Comparison of ENCODE assay signal across 15 cellular contexts in genomic region chr6:135575629-135576028, GRCh38.
A peak's percentile ranks its signal among the peaks of the same experiment; 100 is the strongest.
DNase-seq lines count a peak whose midpoint lies in the region; ATAC-seq and TF ChIP-seq lines count a peak whose summit lies in the region.
"Had no signal": no experiment of that assay in that cellular context is flagged by ENCODE, and none has a peak within 500 bp of the region (broad histone marks: within the 10 kb centered on the region; RNA-seq: fewer than 3 reads in every experiment).

No MANE protein-coding gene starts in this region.

- H3F3A ChIP-seq in SU-DHL-6 (ENCODE audit: insufficient read depth): 0 out of 2 replicates have a peak, but pooled peaks cover 3% of the 10 kb centered on the region

- H3K36me3 ChIP-seq in SU-DHL-6 (ENCODE audit: low read length): no peaks in the 10 kb centered on the region
- no peaks in the 10 kb centered on the region for H3K36me3 ChIP-seq in osteoblast (ENCODE audit: insufficient read depth, low read length)
- H3K36me3 ChIP-seq in upper lobe of left lung: no peaks in the 10 kb centered on the region
- H3K36me3 ChIP-seq in prostate gland: no peaks in the 10 kb centered on the region
- no peaks in the 10 kb centered on the region for H3K36me3 ChIP-seq in brain microvascular endothelial cell (replicated peaks)

- H3K27me3 ChIP-seq in SU-DHL-6 (ENCODE audit: low read length): no peaks in the 10 kb centered on the region
- no peaks in the 10 kb centered on the region for H3K27me3 ChIP-seq in osteoblast (ENCODE audit: insufficient read depth, low read length)
- no peaks in the 10 kb centered on the region for H3K27me3 ChIP-seq in upper lobe of left lung
- H3K27me3 ChIP-seq in prostate gland (replicated peaks; ENCODE audit: insufficient read depth): no peaks in the 10 kb centered on the region
- no peaks in the 10 kb centered on the region for H3K27me3 ChIP-seq in brain microvascular endothelial cell (replicated peaks)

- TF ChIP-seq EP300 in upper lobe of left lung (IDR thresholded peaks at IDR 0.05): no peak

- in situ Hi-C loops in brain microvascular endothelial cell (cut with HindIII; ENCODE audit: low pct_ligation_motif_present, low sequenced_read_pairs): no loop called here

- H3K27ac Mint-ChIP-seq in activated naive CD8-positive, alpha-beta T cell treated with anti-CD3 and anti-CD28 coated beads for 36 hours: peak overlapping the region; percentile 87
- no peak overlapping the region for H3K27ac Mint-ChIP-seq in activated naive CD8-positive, alpha-beta T cell treated with anti-CD3 and anti-CD28 coated beads, Interleukin-2, amount 50 U/mL, for 24 hours
- H3K27ac Mint-ChIP-seq: B cell; CD4-positive, alpha-beta T cell had no signal

- H3K4me2 ChIP-seq in SU-DHL-6 (ENCODE audit: low read depth, low read length, poor library complexity, severe bottlenecking) (no peak overlapping the region), osteoblast (ENCODE audit: insufficient read depth, low read length) (no peak overlapping the region)

- H3K4me1 ChIP-seq in osteoblast (ENCODE audit: insufficient read depth, low read length): peaks cover 17% of the 10 kb centered on the region
- no peaks in the 10 kb centered on the region for H3K4me1 ChIP-seq in upper lobe of left lung
- H3K4me1 ChIP-seq in prostate gland (replicated peaks): no peaks in the 10 kb centered on the region

- H3K27me3 Mint-ChIP-seq in activated naive CD8-positive, alpha-beta T cell treated with anti-CD3 and anti-CD28 coated beads for 36 hours: no peaks in the 10 kb centered on the region
- H3K27me3 Mint-ChIP-seq in activated naive CD8-positive, alpha-beta T cell treated with anti-CD3 and anti-CD28 coated beads, Interleukin-2, amount 50 U/mL, for 24 hours: no peaks in the 10 kb centered on the region
- H3K27me3 Mint-ChIP-seq: B cell; CD4-positive, alpha-beta T cell had no signal

- peaks cover 23% of the 10 kb centered on the region for H3K4me1 Mint-ChIP-seq in activated naive CD8-positive, alpha-beta T cell treated with anti-CD3 and anti-CD28 coated beads for 36 hours
- H3K4me1 Mint-ChIP-seq in activated naive CD8-positive, alpha-beta T cell treated with anti-CD3 and anti-CD28 coated beads, Interleukin-2, amount 50 U/mL, for 24 hours: peaks cover 33% of the 10 kb centered on the region

- H3K79me2 ChIP-seq in SU-DHL-6 (ENCODE audit: insufficient read depth, low read length) (no peaks in the 10 kb centered on the region), osteoblast (ENCODE audit: insufficient read depth, low read length) (no peaks in the 10 kb centered on the region)

- TF ChIP-seq CTCF in SU-DHL-6 (IDR thresholded peaks at IDR 0.05; ENCODE audit: insufficient read depth, low read length, poor library complexity, severe bottlenecking) (no peak), osteoblast (IDR thresholded peaks at IDR 0.05; ENCODE audit: extremely low read depth, low read depth, low read length) (no peak), upper lobe of left lung (IDR thresholded peaks at IDR 0.05) (no peak), prostate gland (IDR thresholded peaks at IDR 0.05) (no peak), brain microvascular endothelial cell (IDR thresholded peaks at IDR 0.05; ENCODE audit: low read depth, low read length, missing control alignments) (no peak)

- no peaks in the 10 kb centered on the region for H4K20me1 ChIP-seq in SU-DHL-6 (ENCODE audit: low read depth, low read length)
- no peaks in the 10 kb centered on the region for H4K20me1 ChIP-seq in osteoblast (ENCODE audit: insufficient read depth, low read length)

- H3K9me3 ChIP-seq in SU-DHL-6 (ENCODE audit: insufficient read depth, low read length) (no peaks in the 10 kb centered on the region), osteoblast (ENCODE audit: low read depth, low read length) (no peaks in the 10 kb centered on the region), upper lobe of left lung (no peaks in the 10 kb centered on the region), prostate gland (no peaks in the 10 kb centered on the region)

- no peak overlapping the region for H3K27ac ChIP-seq in SU-DHL-6 (ENCODE audit: low read depth, low read length)
- peak overlapping the region; percentile 40 for H3K27ac ChIP-seq in osteoblast (ENCODE audit: low read depth, low read length)
- H3K27ac ChIP-seq in upper lobe of left lung: no peak overlapping the region
- H3K27ac ChIP-seq in prostate gland: no peak overlapping the region
- H3K27ac ChIP-seq in brain microvascular endothelial cell: no peak overlapping the region
- H3K27ac ChIP-seq: HL-60 had no signal

- H3K4me3 Mint-ChIP-seq in activated naive CD8-positive, alpha-beta T cell treated with anti-CD3 and anti-CD28 coated beads for 36 hours: no peak overlapping the region
- no peak overlapping the region for H3K4me3 Mint-ChIP-seq in activated naive CD8-positive, alpha-beta T cell treated with anti-CD3 and anti-CD28 coated beads, Interleukin-2, amount 50 U/mL, for 24 hours
- H3K4me3 Mint-ChIP-seq: B cell; CD4-positive, alpha-beta T cell had no signal

- H3K4me3 ChIP-seq in SU-DHL-6 (ENCODE audit: insufficient read depth, low read length, poor library complexity, severe bottlenecking) (no peak overlapping the region), osteoblast (ENCODE audit: insufficient read depth, low read length) (no peak overlapping the region), upper lobe of left lung (no peak overlapping the region), prostate gland (no peak overlapping the region), brain microvascular endothelial cell (ENCODE audit: low read depth, low read length) (no peak overlapping the region)
- H3K4me3 ChIP-seq: GM23248 had no signal

- no peak overlapping the region for H3K9ac ChIP-seq in SU-DHL-6 (ENCODE audit: low read length)
- H3K9ac ChIP-seq: GM23248 had no signal

- no peak for ATAC-seq in activated naive CD8-positive, alpha-beta T cell treated with anti-CD3 and anti-CD28 coated beads, Interleukin-2, amount 50 U/mL, for 24 hours
- no peak for ATAC-seq in upper lobe of left lung (ENCODE audit: low FRiP score in 2 of 2)
- ATAC-seq: HCT116 had no signal

- peaks cover 16% of the 10 kb centered on the region for H3K36me3 Mint-ChIP-seq in activated naive CD8-positive, alpha-beta T cell treated with anti-CD3 and anti-CD28 coated beads for 36 hours
- peaks cover 1% of the 10 kb centered on the region for H3K36me3 Mint-ChIP-seq in activated naive CD8-positive, alpha-beta T cell treated with anti-CD3 and anti-CD28 coated beads, Interleukin-2, amount 50 U/mL, for 24 hours (ENCODE audit: low read depth)

- H2AFZ ChIP-seq in SU-DHL-6 (ENCODE audit: low read depth, low read length, severe bottlenecking) (peak overlapping the region; percentile 40), osteoblast (ENCODE audit: low read length) (no peak overlapping the region)
- H2AFZ ChIP-seq: GM23248 had no signal

- intact Hi-C loops in prostate gland (cut with DNase I): no loop called here

- WGBS in upper lobe of left lung, 2 donors: 83% methylated on average over 3 of the region's 3 CpGs
- WGBS in prostate gland: 87% methylated on average over 3 of the region's 3 CpGs

- peaks cover 3% of the 10 kb centered on the region for H3K9me3 Mint-ChIP-seq in activated naive CD8-positive, alpha-beta T cell treated with anti-CD3 and anti-CD28 coated beads for 36 hours
- no peaks in the 10 kb centered on the region for H3K9me3 Mint-ChIP-seq in activated naive CD8-positive, alpha-beta T cell treated with anti-CD3 and anti-CD28 coated beads, Interleukin-2, amount 50 U/mL, for 24 hours
- H3K9me3 Mint-ChIP-seq: CD4-positive, alpha-beta T cell had no signal

- no peaks in the 10 kb centered on the region for H3K9me2 ChIP-seq in SU-DHL-6 (replicated peaks; ENCODE audit: insufficient read depth, low read length)

- DNase-seq in activated naive CD8-positive, alpha-beta T cell treated with anti-CD3 and anti-CD28 coated beads for 36 hours: no peak
- no peak for DNase-seq in activated naive CD8-positive, alpha-beta T cell treated with anti-CD3 and anti-CD28 coated beads, Interleukin-2, amount 50 U/mL, for 24 hours
- DNase-seq in osteoblast (ENCODE audit: insufficient read length, low spot score, missing footprints) (no peak), upper lobe of left lung (no peak), prostate gland (ENCODE audit: low spot score) (no peak), brain microvascular endothelial cell (no peak)
- DNase-seq: C1 segment of cervical spinal cord; Calu3; CD4-positive, alpha-beta T cell; DMS 273 treated with DMSO at 0.1 percent for 48 hours had no signal

- TF ChIP-seq POLR2A in upper lobe of left lung (IDR thresholded peaks at IDR 0.05): no peak
- TF ChIP-seq POLR2A in prostate gland (IDR thresholded peaks at IDR 0.05): no peak
